In the genomic region with DNA sequence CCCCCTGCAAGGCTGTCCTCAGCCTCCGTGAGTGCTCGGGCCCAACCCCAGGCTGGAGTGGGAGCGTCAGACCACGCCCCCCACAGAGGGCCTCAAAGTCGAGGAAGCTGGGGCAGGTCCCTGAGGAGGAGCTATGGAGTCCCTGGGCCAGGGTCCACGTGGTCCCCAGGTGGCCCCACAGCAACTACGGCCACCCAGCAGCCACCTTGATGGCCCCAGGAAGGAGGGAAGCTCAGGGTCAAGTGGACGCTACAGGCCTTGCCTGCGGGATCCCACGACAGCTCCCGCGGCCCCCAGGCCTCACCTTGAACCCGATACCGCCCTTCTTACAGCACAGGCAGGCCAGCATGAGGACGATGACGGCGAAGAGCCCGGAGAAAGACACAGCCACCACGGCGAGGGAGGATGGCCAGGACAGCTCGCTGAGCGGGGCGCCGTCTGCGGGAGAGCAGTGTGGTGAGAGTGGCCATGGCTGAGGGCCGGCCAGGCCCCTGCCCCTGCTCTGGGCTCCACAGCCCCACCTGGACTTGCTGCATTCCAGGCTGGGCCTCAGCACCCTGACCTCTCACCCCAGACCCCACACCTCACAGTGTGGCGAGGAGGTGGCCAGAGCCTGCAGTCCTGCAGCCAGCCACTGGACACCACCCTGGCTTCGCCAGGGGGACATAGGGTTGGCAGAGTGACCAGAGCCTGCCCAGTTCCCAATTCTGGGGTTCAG, we compare ENCODE assay signal across 1 cellular context.
A peak's percentile ranks its signal among the peaks of the same experiment; 100 is the strongest.
TF ChIP-seq lines count a peak whose summit lies in the region.

No MANE protein-coding gene starts in this region.

TF ChIP-seq in K562, 482 proteins besides CTCF, POLR2A, EP300 and RAD21 (continued from another document):
- TF ChIP-seq, protein P1, sequence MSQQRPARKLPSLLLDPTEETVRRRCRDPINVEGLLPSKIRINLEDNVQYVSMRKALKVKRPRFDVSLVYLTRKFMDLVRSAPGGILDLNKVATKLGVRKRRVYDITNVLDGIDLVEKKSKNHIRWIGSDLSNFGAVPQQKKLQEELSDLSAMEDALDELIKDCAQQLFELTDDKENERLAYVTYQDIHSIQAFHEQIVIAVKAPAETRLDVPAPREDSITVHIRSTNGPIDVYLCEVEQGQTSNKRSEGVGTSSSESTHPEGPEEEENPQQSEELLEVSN (IDR thresholded peaks at IDR 0.05; ENCODE audit: borderline replicate concordance in 1 of 2, extremely low read depth in 1 of 2, insufficient read depth in 1 of 2, insufficient read length in 1 of 2, low read depth in 1 of 2, low read length in 1 of 2, poor library complexity in 1 of 2, severe bottlenecking in 1 of 2), result peak in 1 of 2 experiments; percentile 13
- no peak for TF ChIP-seq ZSCAN29 (IDR thresholded peaks at IDR 0.05)
- no peak for TF ChIP-seq SRSF1 (IDR thresholded peaks at IDR 0.05; ENCODE audit: low read depth, low read length)
